Comparison of ENCODE assay signal across 5 cellular contexts in the genomic region with DNA sequence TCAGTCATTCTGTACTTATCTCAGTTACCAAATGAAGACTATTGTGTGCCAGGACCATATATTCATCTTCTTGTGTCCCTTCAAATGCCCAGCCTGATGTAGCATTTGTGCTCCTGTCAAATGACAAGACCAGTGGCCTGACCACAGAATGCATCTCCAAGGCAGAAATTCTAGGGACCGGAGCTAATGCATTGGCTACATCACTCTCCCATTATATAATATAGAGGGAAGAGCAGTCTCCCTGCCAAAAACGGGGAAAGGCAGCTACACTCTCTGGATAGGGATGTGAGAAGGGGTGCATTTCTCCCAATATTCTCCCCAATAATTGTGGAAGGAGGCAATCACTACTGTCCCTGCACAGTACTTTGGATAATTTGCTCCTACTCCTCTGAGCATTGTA.
"Had no signal": no experiment of that assay in that cellular context is flagged by ENCODE, and none has a peak within 500 bp of the region (broad histone marks: within the 10 kb centered on the region; RNA-seq: fewer than 3 reads in every experiment).

No MANE protein-coding gene starts in this region.

- H3K27ac ChIP-seq: KMS-11 had no signal

- FAIRE-seq: H54, HTR-8/SVneo had no signal

- DNase-seq: HCEC 1CT had no signal

- H3K9ac ChIP-seq: KMS-11 had no signal

- H3K4me2 ChIP-seq: GM23338, KMS-11 had no signal

- H3K4me3 ChIP-seq: GM23338 had no signal

- H2AFZ ChIP-seq: GM23338 had no signal
